In genomic region chr10:96576277-96576980, GRCh38 we compare ENCODE assay signal across 28 cellular contexts. TPM values are rescaled to one million over a fixed set of nuclear protein-coding genes. Genes with fewer than 3 reads are reported as not detected.
DNase-seq lines count a peak whose midpoint lies in the region; FAIRE-seq and TF ChIP-seq lines count a peak whose summit lies in the region.
"Had no signal": no experiment of that assay in that cellular context is flagged by ENCODE, and none has a peak within 500 bp of the region (broad histone marks: within the 10 kb centered on the region; RNA-seq: fewer than 3 reads in every experiment).

No MANE protein-coding gene starts in this region.

- peaks cover 0 to 5% (median 0%) of the 10 kb centered on the region in 3 donors for H3K27me3 Mint-ChIP-seq in immature natural killer cell (ENCODE audit: low read depth in 3 of 3)
- H3K27me3 Mint-ChIP-seq: activated CD4-positive, alpha-beta T cell treated with anti-CD3 and anti-CD28 coated beads for 36 hours had no signal

- peaks cover 0 to 12% (median 0%) of the 10 kb centered on the region in 3 donors for H3K36me3 Mint-ChIP-seq in immature natural killer cell

- no peak for DNase-seq in GM12892 (ENCODE audit: insufficient read length)
- peak; percentile 44 for DNase-seq in OCI-M1 (lab: John Stamatoyannopoulos, UW)
- peak in 1 of 3 donors; percentile 19 for DNase-seq in immature natural killer cell
- no peak for DNase-seq in DMS79 treated with DMSO at 0.1 percent for 48 hours (lab: John Stamatoyannopoulos, UW)
- DNase-seq in mucosa of gallbladder (ENCODE audit: low spot score): no peak
- DNase-seq in SKM-1 treated with dmso at 0.1 percent for 144 hours (lab: John Stamatoyannopoulos, UW; ENCODE audit: unreplicated experiment): no peak
- DNase-seq in activated CD4-positive, CD25-positive, alpha-beta regulatory T cell treated with anti-CD3 and anti-CD28 coated beads, Interleukin-2, amount 50 U/mL, for 72 hours: no peak
- DNase-seq: ACHN; activated CD4-positive, alpha-beta T cell treated with anti-CD3 and anti-CD28 coated beads for 36 hours; activated naive CD4-positive, alpha-beta T cell treated with Interleukin-2 at 50 U/mL for 16 hours; activated T-cell treated with anti-CD3 and anti-CD28 coated beads, Interleukin-2, amount 50 U/mL, for 48 hours; amniotic stem cell; cortex of kidney; glutamatergic neuron; H9; NCI-H1048; NCI-H187 treated with DMSO at 0.1 percent for 48 hours; NCI-H226; NCI-H82; sigmoid colon; stimulated activated CD4-positive, alpha-beta T cell treated with anti-CD3 and anti-CD28 coated beads, Interleukin-15, amount 100 ng/mL, for 24 hours; stimulated activated CD8-positive, alpha-beta memory T cell treated with anti-CD3 and anti-CD28 coated beads, Interleukin-4, amount 100 ng/mL, for 48 hours had no signal

- peak overlapping the region; percentile 20 to 76 (median 58) for H3K27ac Mint-ChIP-seq in immature natural killer cell
- H3K27ac Mint-ChIP-seq: activated CD4-positive, alpha-beta T cell treated with anti-CD3 and anti-CD28 coated beads for 36 hours; H9 had no signal

- peaks cover 76 to 98% of the 10 kb centered on the region in 2 donors for H3K4me1 Mint-ChIP-seq in immature natural killer cell

- no peaks in the 10 kb centered on the region for H3K9me3 Mint-ChIP-seq in immature natural killer cell
- H3K9me3 Mint-ChIP-seq: H9, nephron had no signal

- TF ChIP-seq CTCF in 22Rv1 (IDR thresholded peaks at IDR 0.05): no peak

- H3K4me3 Mint-ChIP-seq in immature natural killer cell: peak overlapping the region in 2 of 5 donors; percentile 25 to 44
- H3K4me3 Mint-ChIP-seq: activated CD4-positive, alpha-beta T cell treated with anti-CD3 and anti-CD28 coated beads for 36 hours; H9; nephron had no signal

- H3K27ac ChIP-seq in 22Rv1: peak overlapping the region; percentile 41
- H3K27ac ChIP-seq: BLaER1 treated with 17β-estradiol and CSF1 and Interleukin-3, amounts not matched to agents 10 nM and 100 nM; parathyroid adenoma; sigmoid colon had no signal

- TF ChIP-seq POLR2A in GM12892 (IDR thresholded peaks at IDR 0.05; ENCODE audit: low read depth, low read length): no peak

- peak; percentile 56 for FAIRE-seq in GM12892 (lab: Jason Lieb, UNC)
- FAIRE-seq: GM18507, urothelium cell line had no signal

RNA-seq across cellular contexts. Expression of gene TM9SF3, which starts 10.4 kb away (rescaled TPM):
- 45.5 TPM for polyA plus RNA-seq in GM12892 (2012; ENCODE audit: missing spikeins)
- polyA plus RNA-seq in immature natural killer cell: 10 to 100 TPM; 66.9 to 90.9 (median 87.2) TPM
- total RNA-seq in mucosa of gallbladder: 263 TPM
